In the genomic region with DNA sequence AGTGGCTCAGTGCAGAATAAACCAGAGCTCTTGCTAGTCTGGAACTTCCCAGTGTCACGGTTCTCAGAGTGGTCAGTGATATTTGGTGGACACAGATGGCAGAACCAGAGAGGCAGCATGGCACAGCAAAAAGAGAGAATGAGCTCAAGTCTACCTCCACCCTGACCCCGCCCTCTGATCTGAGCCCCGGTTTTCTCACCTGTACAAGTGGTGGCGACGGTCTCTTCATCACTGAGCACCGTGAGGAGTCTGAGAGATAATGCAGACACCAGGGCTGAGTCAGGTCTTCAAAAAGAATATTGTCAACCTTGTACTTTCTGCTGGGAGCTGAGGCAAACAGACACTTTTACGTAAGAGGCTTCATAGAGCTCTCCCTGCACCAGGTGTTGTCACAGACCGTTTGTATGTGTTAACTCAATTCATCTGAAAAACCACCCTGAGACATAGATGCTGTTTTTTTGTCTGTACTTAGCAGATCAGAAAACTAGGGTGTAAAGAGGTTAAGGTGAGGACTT, we compare ENCODE assay signal across 19 cellular contexts. TPM values are rescaled to one million over a fixed set of nuclear protein-coding genes. Genes with fewer than 3 reads are reported as not detected.
DNase-seq lines count a peak whose midpoint lies in the region; ATAC-seq and TF ChIP-seq lines count a peak whose summit lies in the region.
"Had no signal": no experiment of that assay in that cellular context is flagged by ENCODE, and none has a peak within 500 bp of the region (broad histone marks: within the 10 kb centered on the region; RNA-seq: fewer than 3 reads in every experiment).

No MANE protein-coding gene starts in this region.

- H3K27me3 ChIP-seq in Peyer's patch: no peaks in the 10 kb centered on the region

- CTCF ChIA-PET in activated CD4-positive, alpha-beta memory T cell treated with anti-CD3 and anti-CD28 coated beads for 36 hours (lab: Charles Lee): interaction anchor here (0.6 kb wide), 1 partner anchor 354 kb away, joined by 3 read pairs; no protein-coding TSS in a partner anchor

- no peak overlapping the region for H3K4me3 ChIP-seq in Jurkat, Clone E6-1 (ENCODE audit: low read length)
- no peak overlapping the region for H3K4me3 ChIP-seq in Peyer's patch
- H3K4me3 ChIP-seq: GM23338 had no signal

- H3K9me3 ChIP-seq in KOPT-K1 (ENCODE audit: insufficient read depth, low read length, poor library complexity, severe bottlenecking): no peaks in the 10 kb centered on the region
- no peaks in the 10 kb centered on the region for H3K9me3 ChIP-seq in Peyer's patch

- H3K36me3 ChIP-seq in KOPT-K1 (ENCODE audit: insufficient read depth, low read length) (no peaks in the 10 kb centered on the region), Peyer's patch (no peaks in the 10 kb centered on the region)

- peak overlapping the region; percentile 29 for H3K27ac ChIP-seq in KOPT-K1 (ENCODE audit: low read depth, low read length, poor library complexity, severe bottlenecking)
- H3K27ac ChIP-seq in Peyer's patch: no peak overlapping the region

- DNase-seq in Jurkat, Clone E6-1 (ENCODE audit: low read depth, low spot score): peak; percentile 48
- peak; percentile 85 for DNase-seq in mesenteric fat pad (ENCODE audit: low spot score)
- DNase-seq in activated CD4-positive, alpha-beta memory T cell treated with anti-CD3 and anti-CD28 coated beads for 36 hours: no peak
- no peak for DNase-seq in Peyer's patch
- DNase-seq in left colon: no peak
- DNase-seq: C1 segment of cervical spinal cord; Calu3; CD4-positive, alpha-beta memory T cell; COR-L47; DMS53; DMS79 treated with DMSO at 0.1 percent for 48 hours; GF-D8; H9 had no signal

- no peaks in the 10 kb centered on the region for H3K9me3 Mint-ChIP-seq in activated CD4-positive, alpha-beta memory T cell treated with anti-CD3 and anti-CD28 coated beads for 36 hours
- H3K9me3 Mint-ChIP-seq: CD4-positive, alpha-beta memory T cell; GM23338; H9 had no signal

- TF ChIP-seq POLR2A in Peyer's patch (IDR thresholded peaks at IDR 0.05): no peak

- no peak for ATAC-seq in left colon
- ATAC-seq: GM23338, HCT116 had no signal

- H3K4me3 Mint-ChIP-seq in activated CD4-positive, alpha-beta memory T cell treated with anti-CD3 and anti-CD28 coated beads for 36 hours: no peak overlapping the region
- H3K4me3 Mint-ChIP-seq: CD4-positive, alpha-beta memory T cell; GM23338; H9 had no signal

- POLR2A ChIA-PET in activated CD4-positive, alpha-beta memory T cell treated with anti-CD3 and anti-CD28 coated beads for 36 hours (lab: Charles Lee): no interaction called here

- H3K27ac Mint-ChIP-seq in activated CD4-positive, alpha-beta memory T cell treated with anti-CD3 and anti-CD28 coated beads for 36 hours: no peak overlapping the region
- H3K27ac Mint-ChIP-seq: CD4-positive, alpha-beta memory T cell; GM23338; H9 had no signal

- peaks cover 0 to 16% (median 0%) of the 10 kb centered on the region in 4 donors for H3K4me1 ChIP-seq in Peyer's patch

- no peaks in the 10 kb centered on the region for H3K36me3 Mint-ChIP-seq in activated CD4-positive, alpha-beta memory T cell treated with anti-CD3 and anti-CD28 coated beads for 36 hours
- H3K36me3 Mint-ChIP-seq: CD4-positive, alpha-beta memory T cell had no signal

- intact Hi-C loops in activated CD4-positive, alpha-beta memory T cell treated with anti-CD3 and anti-CD28 coated beads for 36 hours (cut with micrococcal nuclease): no loop called here
- intact Hi-C loops in left colon (cut with DNase I, micrococcal nuclease): no loop called here

- H3K27me3 Mint-ChIP-seq in activated CD4-positive, alpha-beta memory T cell treated with anti-CD3 and anti-CD28 coated beads for 36 hours: peaks cover 10% of the 10 kb centered on the region

- no peak for TF ChIP-seq CTCF in Peyer's patch (IDR thresholded peaks at IDR 0.05)

- no peaks in the 10 kb centered on the region for H3K4me1 Mint-ChIP-seq in activated CD4-positive, alpha-beta memory T cell treated with anti-CD3 and anti-CD28 coated beads for 36 hours (ENCODE audit: low read depth)

RNA-seq across cellular contexts. Expression of a gene that starts 13.2 kb away (rescaled TPM):
- 2.5 TPM for polyA plus RNA-seq in Jurkat, Clone E6-1 (2012; ENCODE audit: insufficient read depth, insufficient read length)
- total RNA-seq in mesenteric fat pad (38.6 TPM), Peyer's patch (10 to 100 TPM in 3 of 4 donors, 1 to 10 TPM in 1; 8.6 to 65.2 (median 18.1) TPM), left colon (1 to 10 TPM; 5.8 to 9.8 TPM)
- under 1 TPM in 1 of 2 experiments, not detected in 1; 0.12 TPM for total RNA-seq in activated CD4-positive, alpha-beta memory T cell treated with anti-CD3 and anti-CD28 coated beads for 36 hours
- total RNA-seq: A172, A673, Calu3 had no signal
- polyA plus RNA-seq: BJ; CD4-positive, alpha-beta memory T cell had no signal

Comparison
In these comparisons a context has a peak if more than half of its experiments do, and no peak if none do; other contexts are left out.
1. DNase-seq: peak in Jurkat, Clone E6-1 (single experiment) and mesenteric fat pad (single experiment); none in activated CD4-positive, alpha-beta memory T cell treated with anti-CD3 and anti-CD28 coated beads for 36 hours (single experiment), Peyer's patch (0 of 3) and left colon (0 of 2).
2. RNA of a gene that starts 13.2 kb away (total RNA-seq): 38.6 TPM in mesenteric fat pad (single experiment), 8.6 to 65.2 TPM in Peyer's patch and 5.8 to 9.8 TPM in left colon; 0.12 TPM in activated CD4-positive, alpha-beta memory T cell treated with anti-CD3 and anti-CD28 coated beads for 36 hours; every median in the first group is over 4 times any median in the second.